ENCODE assay signal across 8 cellular contexts in genomic region chr14:89617471-89618291, GRCh38.
DNase-seq lines count a peak whose midpoint lies in the region; ATAC-seq and TF ChIP-seq lines count a peak whose summit lies in the region.

No MANE protein-coding gene starts in this region.

- TF ChIP-seq POLR2A in GM19193 (IDR thresholded peaks at IDR 0.05; ENCODE audit: extremely low read depth, insufficient read depth, insufficient read length) (peak; percentile 28), erythroblast (IDR thresholded peaks at IDR 0.05; ENCODE audit: low read length) (no peak), thyroid gland (IDR thresholded peaks at IDR 0.05) (peak in 1 of 2 donors; percentile 37)

- H3K27ac ChIP-seq in CD8-positive, alpha-beta T cell (ENCODE audit: low read depth, low read length): peak overlapping the region; percentile 89
- H3K27ac ChIP-seq in thyroid gland: peak overlapping the region in 2 of 3 donors; percentile 22 to 82

- no peaks in the 10 kb centered on the region for H3K9me3 ChIP-seq in CD8-positive, alpha-beta T cell (ENCODE audit: low read length)
- no peaks in the 10 kb centered on the region for H3K9me3 ChIP-seq in thyroid gland

- H3K27me3 ChIP-seq in CD8-positive, alpha-beta T cell (ENCODE audit: insufficient read depth, low read length): no peaks in the 10 kb centered on the region
- no peaks in the 10 kb centered on the region for H3K27me3 ChIP-seq in thyroid gland

- peak overlapping the region; percentile 64 for H3K4me3 ChIP-seq in CD8-positive, alpha-beta T cell (ENCODE audit: low read depth, low read length)
- peak overlapping the region in 2 of 3 donors; percentile 56 to 63 for H3K4me3 ChIP-seq in thyroid gland (replicated peaks in 1 of 3)

- no peaks in the 10 kb centered on the region for H3K9me3 Mint-ChIP-seq in CD8-positive, alpha-beta T cell
- no peaks in the 10 kb centered on the region for H3K9me3 Mint-ChIP-seq in activated B cell treated with CpG ODN at 0.5 μM for 24 hours

- TF ChIP-seq CTCF in CD8-positive, alpha-beta T cell (IDR thresholded peaks at IDR 0.05): no peak
- no peak for TF ChIP-seq CTCF in activated B cell treated with CpG ODN at 0.5 μM for 24 hours (IDR thresholded peaks at IDR 0.05)
- no peak for TF ChIP-seq CTCF in thyroid gland (IDR thresholded peaks at IDR 0.05)

- peaks cover 78% of the 10 kb centered on the region for H3K4me1 Mint-ChIP-seq in CD8-positive, alpha-beta T cell (ENCODE audit: low read depth)
- peaks cover 80% of the 10 kb centered on the region for H3K4me1 Mint-ChIP-seq in activated B cell treated with CpG ODN at 0.5 μM for 24 hours

- DNase-seq in CD8-positive, alpha-beta T cell: peak in 6 of 7 experiments; percentile 14 to 63 (median 40)
- peak; percentile 44 for DNase-seq in LHCN-M2 (ENCODE audit: low read depth)
- peak; percentile 25 for DNase-seq in activated B cell treated with CpG ODN at 0.5 μM for 24 hours
- peak; percentile 47 to 60 for DNase-seq in erythroblast (lab: John Stamatoyannopoulos, UW)
- peak; percentile 22 for DNase-seq in middle frontal gyrus (ENCODE audit: extremely low spot score, low spot score)
- peak; percentile 30 to 39 for DNase-seq in thyroid gland

- CTCF ChIA-PET in CD8-positive, alpha-beta T cell (lab: Charles Lee): interaction anchor here (0.6 to 1.3 kb wide), 7 partner anchors 18 to 149 kb away, joined by 3 to 4 read pairs (median 3); no protein-coding TSS in a partner anchor
- CTCF ChIA-PET in activated B cell treated with CpG ODN at 0.5 μM for 24 hours (lab: Charles Lee): no interaction called here

- peaks cover 63% of the 10 kb centered on the region for H3K4me1 ChIP-seq in CD8-positive, alpha-beta T cell (ENCODE audit: insufficient read depth, low read length)
- peaks cover 0 to 5% of the 10 kb centered on the region in 2 donors for H3K4me1 ChIP-seq in thyroid gland

- H3K4me3 Mint-ChIP-seq in CD8-positive, alpha-beta T cell: peak overlapping the region; percentile 97
- peak overlapping the region; percentile 90 for H3K4me3 Mint-ChIP-seq in activated B cell treated with CpG ODN at 0.5 μM for 24 hours

- intact Hi-C loops in CD8-positive, alpha-beta T cell (cut with DNase I, micrococcal nuclease): loop anchor here (1.0 to 5.0 kb wide), 6 partner anchors 103 to 337 kb away; partner anchors contain the start of genes EFCAB11 (in 2 of the 2), TDP1 (in 2 of the 2) and FOXN3 (in 1 of the 2)
- intact Hi-C loops in activated B cell treated with CpG ODN at 0.5 μM for 24 hours (cut with micrococcal nuclease): loop anchor here (1.0 to 5.0 kb wide), 11 partner anchors 15 to 430 kb away; partner anchors contain the start of genes EFCAB11 and TDP1
- intact Hi-C loops in thyroid gland (cut with DNase I): no loop called here

- H3K36me3 ChIP-seq in CD8-positive, alpha-beta T cell (ENCODE audit: insufficient read depth, low read length): no peaks in the 10 kb centered on the region
- H3K36me3 ChIP-seq in thyroid gland: no peaks in the 10 kb centered on the region

- 4 to 5% methylated on average over 19 of the region's 19 CpGs for WGBS in thyroid gland, 2 donors

- H3K27ac Mint-ChIP-seq in CD8-positive, alpha-beta T cell: peak overlapping the region; percentile 99
- peak overlapping the region; percentile 88 for H3K27ac Mint-ChIP-seq in activated B cell treated with CpG ODN at 0.5 μM for 24 hours

- no peaks in the 10 kb centered on the region for H3K27me3 Mint-ChIP-seq in CD8-positive, alpha-beta T cell (ENCODE audit: low read depth)
- no peaks in the 10 kb centered on the region for H3K27me3 Mint-ChIP-seq in activated B cell treated with CpG ODN at 0.5 μM for 24 hours

- POLR2A ChIA-PET in CD8-positive, alpha-beta T cell (lab: Charles Lee): interaction anchor here (0.8 to 2.7 kb wide), 6 partner anchors 24 to 766 kb away, joined by 3 to 22 read pairs (median 5); no protein-coding TSS in a partner anchor
- POLR2A ChIA-PET in activated B cell treated with CpG ODN at 0.5 μM for 24 hours (lab: Charles Lee): interaction anchor here (0.6 to 3.3 kb wide), 6 partner anchors 24 to 188 kb away, joined by 3 to 16 read pairs (median 4); no protein-coding TSS in a partner anchor

- peaks cover 14% of the 10 kb centered on the region for H3K36me3 Mint-ChIP-seq in CD8-positive, alpha-beta T cell
- H3K36me3 Mint-ChIP-seq in activated B cell treated with CpG ODN at 0.5 μM for 24 hours (ENCODE audit: low read depth): peaks cover 3% of the 10 kb centered on the region

- ATAC-seq in CD8-positive, alpha-beta T cell: peak; percentile 35
- ATAC-seq in activated B cell treated with CpG ODN at 0.5 μM for 24 hours (ENCODE audit: low read depth): peak; percentile 34
- no peak for ATAC-seq in GM21786 (IDR thresholded peaks at IDR 0.05; ENCODE audit: unreplicated experiment)
